ENCODE assay signal across 8 cellular contexts in genomic region chr1:145963218-145964019, GRCh38. TPM values are rescaled to one million over a fixed set of nuclear protein-coding genes. Genes with fewer than 3 reads are reported as not detected.
DNase-seq lines count a peak whose midpoint lies in the region; ATAC-seq and TF ChIP-seq lines count a peak whose summit lies in the region.

No MANE protein-coding gene starts in this region.

- peak overlapping the region; percentile 96 for H3K27ac Mint-ChIP-seq in activated T-cell treated with anti-CD3 and anti-CD28 coated beads, Interleukin-2, amount 50 U/mL, for 24 hours

- peak overlapping the region; percentile 96 for H3K4me3 Mint-ChIP-seq in activated T-cell treated with anti-CD3 and anti-CD28 coated beads, Interleukin-2, amount 50 U/mL, for 24 hours

- no peaks in the 10 kb centered on the region for H3K27me3 ChIP-seq in effector memory CD4-positive, alpha-beta T cell (replicated peaks; ENCODE audit: control insufficient read depth, insufficient read depth, low read length, poor library complexity, severe bottlenecking)
- peaks cover 47% of the 10 kb centered on the region for H3K27me3 ChIP-seq in neutrophil

- peak overlapping the region; percentile 71 for H3K4me3 ChIP-seq in effector memory CD4-positive, alpha-beta T cell (ENCODE audit: insufficient read depth, low read depth, low read length, poor library complexity, severe bottlenecking)
- peak overlapping the region; percentile 71 to 80 for H3K4me3 ChIP-seq in neutrophil (ENCODE audit: low read depth in 1 of 2, low read length in 1 of 2)

- no peaks in the 10 kb centered on the region for H3K9me3 ChIP-seq in effector memory CD4-positive, alpha-beta T cell (ENCODE audit: control insufficient read depth, low read length)
- no peaks in the 10 kb centered on the region for H3K9me3 ChIP-seq in neutrophil

- ATAC-seq in GM19397 (IDR thresholded peaks at IDR 0.05; ENCODE audit: unreplicated experiment), result no peak
- ATAC-seq in esophagus mucosa, result no peak

- no peaks in the 10 kb centered on the region for H3K36me3 ChIP-seq in effector memory CD4-positive, alpha-beta T cell (ENCODE audit: control insufficient read depth, insufficient read depth, low read length)
- no peaks in the 10 kb centered on the region for H3K36me3 ChIP-seq in neutrophil

- peaks cover 73% of the 10 kb centered on the region for H3K4me1 Mint-ChIP-seq in activated T-cell treated with anti-CD3 and anti-CD28 coated beads, Interleukin-2, amount 50 U/mL, for 24 hours (ENCODE audit: low read depth)

- TF ChIP-seq CTCF in neutrophil (IDR thresholded peaks at IDR 0.05), result no peak

- H3K27ac ChIP-seq in effector memory CD4-positive, alpha-beta T cell (ENCODE audit: insufficient read depth, low read length, poor library complexity, severe bottlenecking), result peak overlapping the region; percentile 76
- peak overlapping the region; percentile 65 for H3K27ac ChIP-seq in neutrophil

- H3K4me1 ChIP-seq in effector memory CD4-positive, alpha-beta T cell (ENCODE audit: control insufficient read depth, insufficient read depth, low read length, poor library complexity, severe bottlenecking), result peaks cover 23% of the 10 kb centered on the region
- H3K4me1 ChIP-seq in neutrophil (ENCODE audit: control insufficient read depth in 1 of 2, insufficient read depth in 1 of 2, low read depth in 1 of 2, low read length in 1 of 2), result peaks cover 64 to 67% of the 10 kb centered on the region in 2 experiments

- DNase-seq in activated T-cell treated with anti-CD3 and anti-CD28 coated beads, Interleukin-2, amount 50 U/mL, for 24 hours, result no peak
- DNase-seq in activated T-cell treated with anti-CD3 and anti-CD28 coated beads, Interleukin-2, amount 50 U/mL, for 48 hours, result no peak
- peak; percentile 42 for DNase-seq in RPMI8226
- no peak for DNase-seq in effector memory CD4-positive, alpha-beta T cell
- DNase-seq in UCSD-AML1 (lab: John Stamatoyannopoulos, UW; ENCODE audit: unreplicated experiment), result no peak

- peaks cover 29% of the 10 kb centered on the region for H3K36me3 Mint-ChIP-seq in activated T-cell treated with anti-CD3 and anti-CD28 coated beads, Interleukin-2, amount 50 U/mL, for 24 hours (ENCODE audit: low read depth)

- peaks cover 4% of the 10 kb centered on the region for H3K9me3 Mint-ChIP-seq in activated T-cell treated with anti-CD3 and anti-CD28 coated beads, Interleukin-2, amount 50 U/mL, for 24 hours

- no peaks in the 10 kb centered on the region for H3K27me3 Mint-ChIP-seq in activated T-cell treated with anti-CD3 and anti-CD28 coated beads, Interleukin-2, amount 50 U/mL, for 24 hours

RNA-seq across cellular contexts. Expression of gene ANKRD34A, which starts 1.0 kb away (rescaled TPM):
- total RNA-seq in esophagus mucosa, result 0.12 TPM

RNA-seq across cellular contexts. Expression of gene POLR3GL, which starts 1.1 kb away (rescaled TPM):
- 6.1 TPM for total RNA-seq in esophagus mucosa

RNA-seq across cellular contexts. Expression of gene LIX1L, which starts 5.6 kb away (rescaled TPM):
- 4.3 TPM for total RNA-seq in esophagus mucosa

RNA-seq across cellular contexts. Expression of gene TXNIP, which starts 33.0 kb away (rescaled TPM):
- total RNA-seq in esophagus mucosa, result 77.7 TPM

RNA-seq across cellular contexts. Expression of gene RBM8A, which starts 36.1 kb away (rescaled TPM):
- 152 TPM for total RNA-seq in esophagus mucosa
